In the genomic region with DNA sequence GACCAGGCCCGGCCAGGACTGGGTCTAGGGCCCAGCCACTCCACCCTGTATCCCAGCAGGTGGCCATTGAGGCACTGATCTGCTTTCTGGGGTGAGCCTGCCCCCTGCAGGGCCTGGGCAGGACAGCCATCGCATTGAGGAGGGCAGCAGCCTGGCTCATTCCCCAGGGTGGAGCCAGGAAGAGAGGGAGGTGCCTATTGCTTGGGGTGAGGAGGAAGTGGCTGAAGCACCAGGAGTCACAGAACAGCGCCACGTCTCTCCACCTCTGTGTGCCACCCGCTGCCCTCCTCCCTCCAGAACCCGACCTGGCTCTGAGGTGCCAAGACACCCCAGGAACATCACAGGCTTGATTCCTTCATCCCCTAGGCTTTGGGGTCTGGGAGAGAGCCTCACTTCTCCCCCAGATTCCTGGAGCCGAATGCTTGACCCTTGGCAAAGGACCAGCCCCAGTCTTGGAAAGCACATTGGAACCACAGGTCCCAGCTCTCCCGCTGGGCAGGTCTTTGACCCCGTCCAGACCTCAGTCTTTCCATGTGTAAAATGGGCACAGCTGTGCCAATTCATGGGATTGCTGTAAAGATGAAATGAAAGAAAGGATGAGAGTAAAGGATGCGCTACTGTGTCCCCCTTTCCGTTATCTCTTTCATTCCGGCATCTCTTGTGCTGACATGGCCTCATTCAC, we compare ENCODE assay signal across 8 cellular contexts. TPM values are rescaled to one million over a fixed set of nuclear protein-coding genes. Genes with fewer than 3 reads are reported as not detected.
DNase-seq lines count a peak whose midpoint lies in the region; ATAC-seq and TF ChIP-seq lines count a peak whose summit lies in the region.

No MANE protein-coding gene starts in this region.

- ATAC-seq in GM21737 (IDR thresholded peaks at IDR 0.05; ENCODE audit: unreplicated experiment) (peak; percentile 65), left lung (peak; percentile 97)

- no peak overlapping the region for H3K27ac ChIP-seq in WERI-Rb-1
- H3K27ac ChIP-seq in left lung, result peak overlapping the region in 1 of 2 donors; percentile 98

- H3K27me3 ChIP-seq in WERI-Rb-1 (ENCODE audit: insufficient read depth, low read depth, severe bottlenecking), result peaks cover 8% of the 10 kb centered on the region
- H3K27me3 ChIP-seq in left lung, result peaks cover 0 to 7% of the 10 kb centered on the region in 2 donors

- H3K4me1 ChIP-seq in left lung, result peaks cover 5 to 50% of the 10 kb centered on the region in 2 donors

- DNase-seq in D341Med (ENCODE audit: low spot score) (peak; percentile 76), NCI-H1694 (lab: John Stamatoyannopoulos, UW) (peak; percentile 52), WERI-Rb-1 (peak; percentile 79), cardiac fibroblast (ENCODE audit: low read depth in 2 of 2) (peak; percentile 89 to 91), left lung (peak; percentile 89 to 91), NCI-H187 treated with DMSO at 0.1 percent for 48 hours (lab: John Stamatoyannopoulos, UW) (no peak)
- DNase-seq in stimulated activated CD4-positive, alpha-beta T cell treated with anti-CD3 and anti-CD28 coated beads, TNF-alpha, amount 100 ng/mL, for 4 hours (ENCODE audit: low read depth in 3 of 3), result peak; percentile 5 to 13 (median 12)

- H3K4me3 ChIP-seq in WERI-Rb-1 (ENCODE audit: low read depth, low read length) (no peak overlapping the region), cardiac fibroblast (replicated peaks in 1 of 2; ENCODE audit: low read depth in 2 of 2, low read length in 2 of 2) (no peak overlapping the region), left lung (no peak overlapping the region)

- H3K9me3 ChIP-seq in WERI-Rb-1 (ENCODE audit: severe bottlenecking), result peaks cover 2% of the 10 kb centered on the region
- H3K9me3 ChIP-seq in left lung, result no peaks in the 10 kb centered on the region

- TF ChIP-seq CTCF in WERI-Rb-1 (IDR thresholded peaks at IDR 0.05; ENCODE audit: low read depth, low read length), result peak; percentile 93
- TF ChIP-seq CTCF in cardiac fibroblast (IDR thresholded peaks at IDR 0.05; ENCODE audit: low read depth, low read length), result peak; percentile 96
- TF ChIP-seq CTCF in left lung (IDR thresholded peaks at IDR 0.05), result peak; percentile 70 to 83

- H3K36me3 ChIP-seq in WERI-Rb-1 (no peaks in the 10 kb centered on the region), left lung (no peaks in the 10 kb centered on the region)

- intact Hi-C loops in left lung (cut with DNase I), result no loop called here

RNA-seq across cellular contexts. Expression of a gene that starts 7.2 kb away (rescaled TPM):
- total RNA-seq in left lung, result not detected

RNA-seq across cellular contexts. Expression of a gene that starts 8.5 kb away (rescaled TPM):
- 10 to 100 TPM; 10.8 to 29.1 TPM for total RNA-seq in left lung

RNA-seq across cellular contexts. Expression of a gene that starts 16.0 kb away (rescaled TPM):
- total RNA-seq in left lung, result not detected

RNA-seq across cellular contexts. Expression of a gene that starts 21.7 kb away (rescaled TPM):
- total RNA-seq in left lung, result 10 to 100 TPM; 23.8 to 27.8 TPM

RNA-seq across cellular contexts. Expression of a gene that starts 29.8 kb away (rescaled TPM):
- total RNA-seq in left lung, result not detected
